8 cellular contexts compared by ENCODE assay signal in the genomic region with DNA sequence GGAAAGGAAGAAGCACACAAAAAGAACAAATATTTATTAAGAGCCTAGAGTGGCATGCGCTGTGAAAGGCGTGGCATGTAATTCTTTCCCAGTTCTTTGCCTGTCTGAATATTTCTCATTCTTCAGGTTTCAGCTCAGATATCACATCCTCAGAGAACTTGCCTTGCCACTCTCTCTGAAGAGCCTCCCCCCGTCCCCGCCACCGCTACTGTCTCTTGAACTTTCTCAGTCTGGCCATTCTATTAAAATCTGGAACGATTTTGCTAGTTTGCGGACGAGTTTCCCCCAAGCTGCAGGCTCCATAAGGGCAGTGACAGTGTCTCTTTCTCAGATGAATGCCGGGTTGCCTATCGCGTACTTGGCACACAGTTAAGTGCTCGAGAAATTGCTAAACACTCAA. TPM values are rescaled to one million over a fixed set of nuclear protein-coding genes. Genes with fewer than 3 reads are reported as not detected.
DNase-seq lines count a peak whose midpoint lies in the region; ATAC-seq and TF ChIP-seq lines count a peak whose summit lies in the region.

No MANE protein-coding gene starts in this region.

- H3F3A ChIP-seq in neural progenitor cell (ENCODE audit: low read depth): peaks cover 7% of the 10 kb centered on the region

- no peaks in the 10 kb centered on the region for H3K36me3 ChIP-seq in esophagus muscularis mucosa
- no peaks in the 10 kb centered on the region for H3K36me3 ChIP-seq in neural progenitor cell

- H3K27me3 Mint-ChIP-seq in neural progenitor cell (ENCODE audit: insufficient read depth, low read depth): peaks cover 7% of the 10 kb centered on the region

- H3K9me3 Mint-ChIP-seq in neural progenitor cell: no peaks in the 10 kb centered on the region

- H3K4me1 Mint-ChIP-seq in neural progenitor cell: peaks cover 30% of the 10 kb centered on the region

- H3K9me3 ChIP-seq in esophagus muscularis mucosa: no peaks in the 10 kb centered on the region
- H3K9me3 ChIP-seq in neural progenitor cell (ENCODE audit: low read depth): no peaks in the 10 kb centered on the region

- TF ChIP-seq CTCF in esophagus muscularis mucosa (IDR thresholded peaks at IDR 0.05): no peak
- no peak for TF ChIP-seq CTCF in neural progenitor cell (IDR thresholded peaks at IDR 0.05)

- no peak for TF ChIP-seq POLR2A in esophagus muscularis mucosa (IDR thresholded peaks at IDR 0.05; ENCODE audit: low read depth)

- H3K27me3 ChIP-seq in esophagus muscularis mucosa (no peaks in the 10 kb centered on the region), neural progenitor cell (peaks cover 18% of the 10 kb centered on the region)

- H3K9ac ChIP-seq in neural progenitor cell: no peak overlapping the region

- no peak for TF ChIP-seq EP300 in esophagus muscularis mucosa (IDR thresholded peaks at IDR 0.05)

- 3% methylated on average over 12 of the region's 12 CpGs for WGBS in esophagus muscularis mucosa

- H3K4me3 ChIP-seq in esophagus muscularis mucosa (peak overlapping the region; percentile 82 to 98 (median 96)), neural progenitor cell (peak overlapping the region; percentile 96)

- peaks cover 30 to 68% (median 65%) of the 10 kb centered on the region in 4 donors for H3K4me1 ChIP-seq in esophagus muscularis mucosa
- H3K4me1 ChIP-seq in neural progenitor cell: peaks cover 25% of the 10 kb centered on the region

- no peaks in the 10 kb centered on the region for H4K20me1 ChIP-seq in neural progenitor cell (ENCODE audit: low read depth)

- DNase-seq in GM04503 (ENCODE audit: low read depth) (peak; percentile 8), SK-N-DZ (ENCODE audit: low spot score) (peak; percentile 15), esophagus muscularis mucosa (ENCODE audit: extremely low spot score) (no peak), neural progenitor cell (ENCODE audit: low spot score) (no peak), NCI-H1048 (lab: John Stamatoyannopoulos, UW) (no peak), DMS79 treated with DMSO at 0.1 percent for 48 hours (lab: John Stamatoyannopoulos, UW) (no peak)

- H2AFZ ChIP-seq in neural progenitor cell (replicated peaks): peak overlapping the region; percentile 96

- H3K27ac ChIP-seq in esophagus muscularis mucosa (replicated peaks in 1 of 4) (peak overlapping the region; percentile 98 to 100 (median 100)), neural progenitor cell (no peak overlapping the region)

- H3K4me2 ChIP-seq in neural progenitor cell: peak overlapping the region; percentile 96

- ATAC-seq in HG03196 (IDR thresholded peaks at IDR 0.05; ENCODE audit: unreplicated experiment): no peak
- no peak for ATAC-seq in HG02763 (IDR thresholded peaks at IDR 0.05; ENCODE audit: unreplicated experiment)

- H3K4me3 Mint-ChIP-seq in neural progenitor cell: peak overlapping the region; percentile 88

- H3K79me2 ChIP-seq in neural progenitor cell (ENCODE audit: low read depth): peaks cover 38% of the 10 kb centered on the region

- intact Hi-C loops in esophagus muscularis mucosa (cut with DNase I): no loop called here

- H3K36me3 Mint-ChIP-seq in neural progenitor cell: no peaks in the 10 kb centered on the region

- no peak overlapping the region for H3K27ac Mint-ChIP-seq in neural progenitor cell

RNA-seq across cellular contexts. Expression of a gene that starts 0.8 kb away (rescaled TPM):
- polyA plus RNA-seq in SK-N-DZ (2014; cell fraction: cytosol; rRNA removed): 34.9 and 35.5 TPM in 2 replicates
- polyA plus RNA-seq in SK-N-DZ (2014; cell fraction: nucleus; rRNA removed): 50.9 and 57.2 TPM in 2 replicates
- total RNA-seq in esophagus muscularis mucosa (100 to 1,000 TPM in 1 of 4 donors, 10 to 100 TPM in 3; 51.4 to 101 (median 62.1) TPM), neural progenitor cell (ENCODE audit: low replicate concordance) (70.2 and 79.1 TPM in 2 replicates)

Comparison
In these comparisons a context has a peak if more than half of its experiments do, and no peak if none do; other contexts are left out.
1. DNase-seq: peak in GM04503 (single experiment) and SK-N-DZ (single experiment); none in esophagus muscularis mucosa (single experiment), neural progenitor cell (single experiment), NCI-H1048 (single experiment) and DMS79 treated with DMSO at 0.1 percent for 48 hours (single experiment).